In genomic region chr14:60091550-60092511, GRCh38 we compare ENCODE assay signal across 8 cellular contexts. TPM values are rescaled to one million over a fixed set of nuclear protein-coding genes. Genes with fewer than 3 reads are reported as not detected.
A peak's percentile ranks its signal among the peaks of the same experiment; 100 is the strongest.
DNase-seq lines count a peak whose midpoint lies in the region; FAIRE-seq and TF ChIP-seq lines count a peak whose summit lies in the region.

TSS of gene PCNX4 (plus strand) at chr14:60091923. CDS start at chr14:60107639, 15,716 bp downstream.

- no peaks in the 10 kb centered on the region for H3K9me3 Mint-ChIP-seq in nephron
- no peaks in the 10 kb centered on the region for H3K9me3 Mint-ChIP-seq in stimulated activated naive CD8-positive, alpha-beta T cell treated with anti-CD3 and anti-CD28 coated beads, Interleukin-15, Interleukin-2, amounts not matched to agents 100 ng/mL and 50 ng/mL, for 24 hours

- no peaks in the 10 kb centered on the region for H3K9me3 ChIP-seq in Loucy (ENCODE audit: insufficient read depth, low read depth, low read length)

- peaks cover 4% of the 10 kb centered on the region for H3K36me3 Mint-ChIP-seq in nephron (ENCODE audit: low read depth)
- H3K36me3 Mint-ChIP-seq in stimulated activated naive CD8-positive, alpha-beta T cell treated with anti-CD3 and anti-CD28 coated beads, Interleukin-15, Interleukin-2, amounts not matched to agents 100 ng/mL and 50 ng/mL, for 24 hours (ENCODE audit: low read depth): peaks cover 12% of the 10 kb centered on the region

- H3K4me3 Mint-ChIP-seq in nephron: peak within 1 kb of the TSS; percentile 94 to 97 (median 94)
- H3K4me3 Mint-ChIP-seq in stimulated activated naive CD8-positive, alpha-beta T cell treated with anti-CD3 and anti-CD28 coated beads, Interleukin-15, Interleukin-2, amounts not matched to agents 100 ng/mL and 50 ng/mL, for 24 hours: peak within 1 kb of the TSS; percentile 96

- H3K4me3 ChIP-seq in Loucy (ENCODE audit: low read length, poor library complexity, severe bottlenecking): peak within 1 kb of the TSS; percentile 88
- peak within 1 kb of the TSS; percentile 93 for H3K4me3 ChIP-seq in fibroblast of the aortic adventitia (ENCODE audit: low read depth, low read length)

- peak within 1 kb of the TSS; percentile 96 for H2AFZ ChIP-seq in Loucy (ENCODE audit: low read length)

- TF ChIP-seq POLR2A in H54 (IDR thresholded peaks at IDR 0.05; ENCODE audit: low read depth, low read length): peak; percentile 88

- no peaks in the 10 kb centered on the region for H3K9me2 ChIP-seq in Loucy (replicated peaks; ENCODE audit: low read depth, low read length)

- peak within 1 kb of the TSS; percentile 98 for H3K4me2 ChIP-seq in Loucy (ENCODE audit: low read depth, low read length, poor library complexity, severe bottlenecking)

- no peaks in the 10 kb centered on the region for H3K36me3 ChIP-seq in Loucy (ENCODE audit: insufficient read depth, low read length)

- H4K20me1 ChIP-seq in Loucy (ENCODE audit: insufficient read depth, low read length, poor library complexity, severe bottlenecking): peaks cover 30% of the 10 kb centered on the region

- H3K9ac ChIP-seq in Loucy (ENCODE audit: low read depth, low read length, poor library complexity, severe bottlenecking): peak within 1 kb of the TSS; percentile 91

- no peaks in the 10 kb centered on the region for H3K27me3 Mint-ChIP-seq in nephron (ENCODE audit: low read depth)
- no peaks in the 10 kb centered on the region for H3K27me3 Mint-ChIP-seq in stimulated activated naive CD8-positive, alpha-beta T cell treated with anti-CD3 and anti-CD28 coated beads, Interleukin-15, Interleukin-2, amounts not matched to agents 100 ng/mL and 50 ng/mL, for 24 hours

- peak within 1 kb of the TSS; percentile 98 for H3K27ac Mint-ChIP-seq in nephron
- H3K27ac Mint-ChIP-seq in stimulated activated naive CD8-positive, alpha-beta T cell treated with anti-CD3 and anti-CD28 coated beads, Interleukin-15, Interleukin-2, amounts not matched to agents 100 ng/mL and 50 ng/mL, for 24 hours: peak within 1 kb of the TSS; percentile 95

- no peak for TF ChIP-seq CTCF in Loucy (conservative IDR thresholded peaks at IDR 0.05; ENCODE audit: low read length)
- TF ChIP-seq CTCF in fibroblast of the aortic adventitia (IDR thresholded peaks at IDR 0.05; ENCODE audit: insufficient read depth, low read length): no peak
- TF ChIP-seq CTCF in nephron (IDR thresholded peaks at IDR 0.05; ENCODE audit: unreplicated experiment in 3 of 3): no peak

- DNase-seq in EL (peak; percentile 99), H54 (ENCODE audit: insufficient read length, low spot score) (peak; percentile 48), SHP77 treated with DMSO at 0.1 percent for 48 hours (lab: John Stamatoyannopoulos, UW) (peak; percentile 92), fibroblast of the aortic adventitia (ENCODE audit: low read depth) (peak; percentile 99)
- DNase-seq in activated effector memory CD4-positive, alpha-beta T cell treated with anti-CD3 and anti-CD28 coated beads, Interleukin-2, amount 50 U/mL, for 16 hours: peak; percentile 97

- H3K4me1 Mint-ChIP-seq in nephron: peaks cover 42% of the 10 kb centered on the region
- peaks cover 35% of the 10 kb centered on the region for H3K4me1 Mint-ChIP-seq in stimulated activated naive CD8-positive, alpha-beta T cell treated with anti-CD3 and anti-CD28 coated beads, Interleukin-15, Interleukin-2, amounts not matched to agents 100 ng/mL and 50 ng/mL, for 24 hours (ENCODE audit: low read depth)

- peaks cover 66% of the 10 kb centered on the region for H3K4me1 ChIP-seq in Loucy (ENCODE audit: insufficient read depth, low read length, poor library complexity, severe bottlenecking)

- peaks cover 4% of the 10 kb centered on the region; the same call in 1 of the 2 replicates for H3F3A ChIP-seq in Loucy (ENCODE audit: low read depth)

- no peaks in the 10 kb centered on the region for H3K27me3 ChIP-seq in Loucy (ENCODE audit: insufficient read depth, low read length, poor library complexity, severe bottlenecking)

- H3K79me2 ChIP-seq in Loucy (ENCODE audit: insufficient read depth, low read length): peaks cover 47% of the 10 kb centered on the region

- peak; percentile 94 for FAIRE-seq in H54 (lab: Jason Lieb, UNC)

RNA-seq across cellular contexts. Expression of gene PCNX4, which starts in this region (rescaled TPM):
- total RNA-seq in fibroblast of the aortic adventitia (ENCODE audit: low replicate concordance): 114 and 256 TPM in 2 replicates

Comparison
In these comparisons a context has a peak if more than half of its experiments do, and no peak if none do; other contexts are left out.
1. Peak in every context shown above with its lines: DNase-seq and H3K4me3 ChIP-seq.
2. DNase-seq: peak in every context shown above with its lines; median percentile 99 in EL; 99 in fibroblast of the aortic adventitia; 97 in activated effector memory CD4-positive, alpha-beta T cell treated with anti-CD3 and anti-CD28 coated beads, Interleukin-2, amount 50 U/mL, for 16 hours; 92 in SHP77 treated with DMSO at 0.1 percent for 48 hours; 48 in H54.